Comparison of ENCODE assay signal across 8 cellular contexts in genomic region chr20:1399678-1400366, GRCh38. TPM values are rescaled to one million over a fixed set of nuclear protein-coding genes. Genes with fewer than 3 reads are reported as not detected.
DNase-seq lines count a peak whose midpoint lies in the region; TF ChIP-seq lines count a peak whose summit lies in the region.
"Not testable (repeated sequence)": the region's sequence is repeated elsewhere in the genome, so short reads cannot be mapped to it uniquely, and the experiment has no call there.

No MANE protein-coding gene starts in this region.

- H3K9me3 ChIP-seq in mammary epithelial cell (replicated peaks; ENCODE audit: insufficient read depth, low read length), result not testable (repeated sequence)

- peaks cover 27% of the 10 kb centered on the region for H3K27me3 Mint-ChIP-seq in nephron (ENCODE audit: low read depth)

- in situ Hi-C loops in mammary epithelial cell (cut with MboI; ENCODE audit: low sequenced_read_pairs in 2 of 2), result not testable (repeated sequence)

- CTCF ChIA-PET in mammary epithelial cell (lab: Charles Lee; ENCODE audit: low non-redundant PET), result not testable (repeated sequence)

- H2AFZ ChIP-seq in mammary epithelial cell (ENCODE audit: low read depth, low read length), result not testable (repeated sequence)

- TF ChIP-seq CTCF in 22Rv1 (IDR thresholded peaks at IDR 0.05); mammary epithelial cell (conservative IDR thresholded peaks at IDR 0.05 in 1 of 2, IDR thresholded peaks at IDR 0.05 in 1 of 2; ENCODE audit: extremely low read depth in 1 of 2, insufficient read depth in 1 of 2, low read depth in 1 of 2, low read length in 2 of 2); nephron (IDR thresholded peaks at IDR 0.05; ENCODE audit: unreplicated experiment in 3 of 3): not testable (repeated sequence)

- intact Hi-C loops in mammary epithelial cell (cut with micrococcal nuclease), result loop anchor here (2.0 kb wide), 1 partner anchor 17 kb away; no protein-coding TSS in a partner anchor

- dilution Hi-C loops in mammary epithelial cell (cut with HindIII; ENCODE audit: low sequenced_read_pairs), result loop anchor here (5.0 kb wide), 1 partner anchor 73 kb away; the partner anchor contains the start of gene SDCBP2

- H3K4me3 Mint-ChIP-seq in nephron, result not testable (repeated sequence)

- H3K27ac ChIP-seq in 22Rv1 (peak overlapping the region; percentile 40), mammary epithelial cell (ENCODE audit: insufficient read depth, low read depth, low read length) (peak overlapping the region; percentile 78)

- BruUV-seq in mammary epithelial cell (replicated peaks; lab: Mats Ljungman, UMichigan), result not testable (repeated sequence)

- WGBS in mammary epithelial cell (ENCODE audit: low coverage, missing lambda C conversion rate), result 40% methylated on average over 8 of the region's 8 CpGs

- H3K36me3 Mint-ChIP-seq in nephron (ENCODE audit: low read depth), result not testable (repeated sequence)

- H3K27ac Mint-ChIP-seq in nephron, result peak overlapping the region; percentile 28 to 88 (median 46)

- peak overlapping the region; percentile 59 for H3K4me2 ChIP-seq in mammary epithelial cell (ENCODE audit: insufficient read depth, low read depth, low read length)

- H3K9ac ChIP-seq in mammary epithelial cell (ENCODE audit: insufficient read depth, low read length), result not testable (repeated sequence)

- H3K4me1 Mint-ChIP-seq in nephron, result peaks cover 13% of the 10 kb centered on the region

- H4K20me1 ChIP-seq in mammary epithelial cell (ENCODE audit: insufficient read depth, low read length), result not testable (repeated sequence)

- H3K36me3 ChIP-seq in mammary epithelial cell (ENCODE audit: insufficient read depth, low read length), result not testable (repeated sequence)

- H3K79me2 ChIP-seq in mammary epithelial cell (ENCODE audit: insufficient read depth, low read length), result not testable (repeated sequence)

- not testable (repeated sequence) for H3K27me3 ChIP-seq in mammary epithelial cell (ENCODE audit: insufficient read depth, low read length)

- H3K9me3 Mint-ChIP-seq in nephron, result not testable (repeated sequence)

- H3K4me1 ChIP-seq in mammary epithelial cell (ENCODE audit: insufficient read depth, low read length), result peaks cover 42% of the 10 kb centered on the region

- DNase-seq in ELF-1 (ENCODE audit: low read depth, low spot score) (peak; percentile 72), NCI-H1092 (lab: John Stamatoyannopoulos, UW) (peak; percentile 7), NCI-H510A treated with DMSO at 0.1 percent for 48 hours (lab: John Stamatoyannopoulos, UW) (peak; percentile 66), SIG-M5 treated with dmso at 0.1 percent for 504 hours (lab: John Stamatoyannopoulos, UW; ENCODE audit: unreplicated experiment) (peak; percentile 38), mammary epithelial cell (peak; percentile 97), glomerular visceral epithelial cell (ENCODE audit: extremely low spot score) (peak; percentile 69)

- H3K4me3 ChIP-seq in mammary epithelial cell (replicated peaks in 1 of 3; ENCODE audit: insufficient read depth in 1 of 3, low read depth in 2 of 3, low read length in 3 of 3), result not testable (repeated sequence)

RNA-seq across cellular contexts. Expression of gene FKBP1A, which starts 7.0 kb away (rescaled TPM):
- total RNA-seq in mammary epithelial cell, result 100 to 1,000 TPM; 139 to 425 TPM
- 522 TPM for polyA plus RNA-seq in mammary epithelial cell
- 1,454 TPM for polyA minus RNA-seq in mammary epithelial cell

Comparison
In these comparisons a context has a peak if more than half of its experiments do, and no peak if none do; other contexts are left out.
1. DNase-seq: peak in every context shown above with its lines; median percentile 97 in mammary epithelial cell; 72 in ELF-1; 69 in glomerular visceral epithelial cell; 66 in NCI-H510A treated with DMSO at 0.1 percent for 48 hours; 38 in SIG-M5 treated with dmso at 0.1 percent for 504 hours; 7 in NCI-H1092.